ENCODE assay signal across 8 cellular contexts in genomic region chr2:191846787-191847620, GRCh38. TPM values are rescaled to one million over a fixed set of nuclear protein-coding genes. Genes with fewer than 3 reads are reported as not detected.
A peak's percentile ranks its signal among the peaks of the same experiment; 100 is the strongest.
DNase-seq lines count a peak whose midpoint lies in the region; ATAC-seq and TF ChIP-seq lines count a peak whose summit lies in the region.

A gene with protein sequence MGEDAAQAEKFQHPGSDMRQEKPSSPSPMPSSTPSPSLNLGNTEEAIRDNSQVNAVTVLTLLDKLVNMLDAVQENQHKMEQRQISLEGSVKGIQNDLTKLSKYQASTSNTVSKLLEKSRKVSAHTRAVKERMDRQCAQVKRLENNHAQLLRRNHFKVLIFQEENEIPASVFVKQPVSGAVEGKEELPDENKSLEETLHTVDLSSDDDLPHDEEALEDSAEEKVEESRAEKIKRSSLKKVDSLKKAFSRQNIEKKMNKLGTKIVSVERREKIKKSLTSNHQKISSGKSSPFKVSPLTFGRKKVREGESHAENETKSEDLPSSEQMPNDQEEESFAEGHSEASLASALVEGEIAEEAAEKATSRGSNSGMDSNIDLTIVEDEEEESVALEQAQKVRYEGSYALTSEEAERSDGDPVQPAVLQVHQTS (minus strand): TSS chr2:191847088. CDS start chr2:191846925, 163 bp downstream.

- no peaks in the 10 kb centered on the region for H4K20me1 ChIP-seq in H9 (ENCODE audit: control insufficient read depth, insufficient read depth, insufficient read length)

- H3K9me3 Mint-ChIP-seq in H9 (no peaks in the 10 kb centered on the region), WTC11 (no peaks in the 10 kb centered on the region)

- H4K5ac ChIP-seq in H9 (ENCODE audit: insufficient read length, low read depth, low read length), result no peak within 1 kb of the TSS

- H3K23me2 ChIP-seq in H9 (ENCODE audit: insufficient read length, low read depth, low read length, poor library complexity, severe bottlenecking), result no peaks in the 10 kb centered on the region

- H3K4me3 Mint-ChIP-seq in H9 (no peak within 1 kb of the TSS), WTC11 (no peak within 1 kb of the TSS)

- no peak within 1 kb of the TSS for H2BK120ac ChIP-seq in H9 (ENCODE audit: low read depth, low read length, poor library complexity, severe bottlenecking)

- no peak within 1 kb of the TSS for H3T11ph ChIP-seq in H9 (ENCODE audit: low read length)

- no peaks in the 10 kb centered on the region for H3K27me3 ChIP-seq in H9 (ENCODE audit: insufficient read depth, low read length)
- peaks cover 0 to 3% (median 0%) of the 10 kb centered on the region in 3 donors for H3K27me3 ChIP-seq in skeletal muscle tissue (ENCODE audit: control insufficient read depth in 3 of 3, insufficient read depth in 3 of 3, low read length in 3 of 3)

- H3K56ac ChIP-seq in H9 (ENCODE audit: insufficient read length, low read depth, low read length), result no peak within 1 kb of the TSS

- H4K91ac ChIP-seq in H9 (ENCODE audit: insufficient read length, low read depth, low read length), result no peak within 1 kb of the TSS

- H3K4ac ChIP-seq in H9 (ENCODE audit: low read depth, low read length), result no peak within 1 kb of the TSS; the same call in 1 of the 2 replicates

- H2AK5ac ChIP-seq in H9 (ENCODE audit: insufficient read length, low read length), result no peak within 1 kb of the TSS

- peak within 1 kb of the TSS; percentile 71 to 81 (median 75) for H3K4me3 ChIP-seq in skeletal muscle tissue (ENCODE audit: low read length in 3 of 3)

- H3K23ac ChIP-seq in H9 (ENCODE audit: insufficient read length, low read depth, low read length), result no peak within 1 kb of the TSS

- no peaks in the 10 kb centered on the region for H3K79me2 ChIP-seq in H9 (ENCODE audit: insufficient read depth, low read length)

- no peak within 1 kb of the TSS for H3K4me2 ChIP-seq in H9 (ENCODE audit: insufficient read depth, insufficient read length, low read length)

- no peaks in the 10 kb centered on the region for H3K36me3 ChIP-seq in skeletal muscle tissue (ENCODE audit: control insufficient read depth in 3 of 3, insufficient read depth in 3 of 3, low read length in 3 of 3)

- no peak within 1 kb of the TSS for H2BK20ac ChIP-seq in H9 (ENCODE audit: low read depth, low read length, poor library complexity, severe bottlenecking)

- no CpG with 5 or more reads among the region's 16 CpGs for WGBS in H9 (ENCODE audit: extremely low coverage, insufficient read length, low lambda C conversion rate)

- peaks cover 42 to 43% of the 10 kb centered on the region in 2 experiments for H3K4me1 Mint-ChIP-seq in H9
- H3K4me1 Mint-ChIP-seq in WTC11, result peaks cover 44% of the 10 kb centered on the region

- intact Hi-C loops in left cardiac atrium (cut with DNase I), result no loop called here

- H2BK15ac ChIP-seq in H9 (ENCODE audit: low read depth, low read length), result 0 out of 2 replicates have a peak within 1 kb of the TSS, but pooled peaks have one; percentile 33

- peak within 1 kb of the TSS; percentile 7 for H3K9ac ChIP-seq in H9 (ENCODE audit: extremely low read depth, insufficient read length, low read length)
- H3K9ac ChIP-seq in skeletal muscle tissue (ENCODE audit: low read depth in 1 of 3, low read length in 3 of 3), result peak within 1 kb of the TSS; percentile 54 to 81 (median 73)

- peak; percentile 27; the same call in 1 of the 2 replicates for ATAC-seq in WTC11
- peak; percentile 85 to 90 for ATAC-seq in left cardiac atrium
- ATAC-seq in GM19452 (IDR thresholded peaks at IDR 0.05; ENCODE audit: unreplicated experiment), result no peak

- POLR2A ChIA-PET in WTC11 (lab: Charles Lee), result no interaction called here

- H3K27ac Mint-ChIP-seq in H9 (peak within 1 kb of the TSS in 1 of 3 experiments; percentile 70; a peak in 2 of 7 replicates), WTC11 (no peak within 1 kb of the TSS)

- CTCF ChIA-PET in WTC11 (lab: Charles Lee), result interaction anchor here (0.8 to 2.0 kb wide), 5 partner anchors 11 to 315 kb away, joined by 3 to 6 read pairs (median 4); no protein-coding TSS in a partner anchor

- no peaks in the 10 kb centered on the region for H3K79me1 ChIP-seq in H9 (ENCODE audit: insufficient read depth, low read depth, low read length, poor library complexity, severe bottlenecking)

- H3K36me3 Mint-ChIP-seq in H9 (ENCODE audit: insufficient read depth in 1 of 3, low read depth in 3 of 3), result no peaks in the 10 kb centered on the region; a peak in 2 of 7 replicates
- no peaks in the 10 kb centered on the region for H3K36me3 Mint-ChIP-seq in WTC11

- no peak within 1 kb of the TSS for H2BK12ac ChIP-seq in H9 (ENCODE audit: insufficient read length, low read depth, low read length)

- peak within 1 kb of the TSS; percentile 32 for H4K8ac ChIP-seq in H9 (replicated peaks; ENCODE audit: insufficient read length, low read depth, low read length)

- H3K14ac ChIP-seq in H9 (ENCODE audit: insufficient read depth, low read length), result no peak within 1 kb of the TSS

- H3K27me3 Mint-ChIP-seq in H9 (ENCODE audit: low read depth), result no peaks in the 10 kb centered on the region; the same call in 1 of the 2 replicates
- H3K27me3 Mint-ChIP-seq in WTC11 (ENCODE audit: low read depth), result no peaks in the 10 kb centered on the region; the same call in 1 of the 2 replicates

- DNase-seq in AG08396 (ENCODE audit: low spot score) (peak; percentile 75), H9 (no peak), WTC11 (ENCODE audit: low spot score) (no peak), left cardiac atrium (peak; percentile 81), NCI-H2227 (lab: John Stamatoyannopoulos, UW; ENCODE audit: unreplicated experiment) (no peak), D341Med (ENCODE audit: low spot score) (no peak)

- no peak within 1 kb of the TSS for H3K18ac ChIP-seq in H9 (ENCODE audit: insufficient read length, low read depth, low read length)

- no peak within 1 kb of the TSS for H2AFZ ChIP-seq in H9 (ENCODE audit: low read length)

- H3K4me1 ChIP-seq in H9 (ENCODE audit: insufficient read depth, low read length) (peaks cover 4% of the 10 kb centered on the region; the same call in 1 of the 2 replicates), skeletal muscle tissue (ENCODE audit: control insufficient read depth in 3 of 3, insufficient read depth in 3 of 3, low read length in 3 of 3) (peaks cover 4 to 22% (median 12%) of the 10 kb centered on the region in 3 donors)

- no peaks in the 10 kb centered on the region for H3K9me3 ChIP-seq in H9 (ENCODE audit: control insufficient read depth, low read depth, low read length)
- H3K9me3 ChIP-seq in skeletal muscle tissue (ENCODE audit: control insufficient read depth in 3 of 3, low read length in 3 of 3), result no peaks in the 10 kb centered on the region

- H3K27ac ChIP-seq in H9 (ENCODE audit: insufficient read length, low read depth, low read length), result no peak within 1 kb of the TSS
- peak within 1 kb of the TSS; percentile 66 for H3K27ac ChIP-seq in skeletal muscle tissue (ENCODE audit: low read depth, low read length)

- no peak for TF ChIP-seq CTCF in H9 (conservative IDR thresholded peaks at IDR 0.05)
- TF ChIP-seq CTCF in WTC11 (IDR thresholded peaks at IDR 0.05), result no peak

- no peak within 1 kb of the TSS for H2BK5ac ChIP-seq in H9 (ENCODE audit: insufficient read length, low read length)

TF ChIP-seq in WTC11, 78 proteins besides CTCF, POLR2A, EP300 and RAD21:
- TF ChIP-seq USF2 (CRISPR knock-in tag; IDR thresholded peaks at IDR 0.05), result no peak

RNA-seq across cellular contexts. Expression of the gene that starts here (rescaled TPM):
- total RNA-seq in H9 (2021) (not detected in 2 replicates), WTC11 (2021) (0.14 to 0.28 TPM (median 0.27 TPM) in 3 replicates), left cardiac atrium (100 to 1,000 TPM; 106 to 145 TPM), skeletal muscle tissue (19.3 TPM)

Comparison
In these comparisons a context has a peak if more than half of its experiments do, and no peak if none do; other contexts are left out.
1. RNA of the gene that starts here (total RNA-seq): 106 to 145 TPM in left cardiac atrium and 19.3 TPM in skeletal muscle tissue (single experiment); 0.14 to 0.28 TPM in WTC11 and not detected in H9; every median in the first group is over 10 times any median in the second.
2. Peak in ATAC-seq in WTC11; RNA of the gene not detected or under 1 TPM.
3. DNase-seq: peak in AG08396 (single experiment) and left cardiac atrium (single experiment); none in H9 (single experiment), WTC11 (single experiment), NCI-H2227 (single experiment) and D341Med (single experiment).